15 cellular contexts compared by ENCODE assay signal in the genomic region with DNA sequence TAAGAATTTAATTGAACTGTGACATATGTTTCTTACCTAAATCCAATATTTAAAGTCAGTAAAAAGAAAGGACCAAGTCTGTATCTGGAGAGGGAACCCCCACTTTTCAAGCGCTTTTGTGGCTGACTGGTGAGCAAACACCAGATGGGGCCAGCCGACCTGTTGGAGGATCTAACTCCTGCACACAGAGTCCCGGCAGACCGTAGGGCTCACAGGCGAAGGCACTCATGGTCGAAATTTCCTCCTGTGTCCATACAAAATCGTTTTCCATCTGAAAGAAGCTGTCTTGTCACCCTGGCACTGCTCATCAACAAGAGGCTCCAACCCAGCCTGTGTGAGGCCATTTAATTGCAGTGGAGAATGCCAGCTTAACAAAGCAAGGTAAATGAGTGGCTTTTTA.
DNase-seq lines count a peak whose midpoint lies in the region; ATAC-seq and TF ChIP-seq lines count a peak whose summit lies in the region.
"Had no signal": no experiment of that assay in that cellular context is flagged by ENCODE, and none has a peak within 500 bp of the region (broad histone marks: within the 10 kb centered on the region; RNA-seq: fewer than 3 reads in every experiment).

No MANE protein-coding gene starts in this region.

- H3K36me3 ChIP-seq in uterus, result no peaks in the 10 kb centered on the region

- no peak for TF ChIP-seq CTCF in uterus (IDR thresholded peaks at IDR 0.05)

- no peaks in the 10 kb centered on the region for H3K4me1 ChIP-seq in uterus

- peak overlapping the region; percentile 89 for H3K4me3 Mint-ChIP-seq in stimulated activated naive CD8-positive, alpha-beta T cell treated with anti-CD3 and anti-CD28 coated beads, Interleukin-15, Interleukin-2, amounts not matched to agents 100 ng/mL and 50 ng/mL, for 24 hours

- H3K27ac Mint-ChIP-seq in stimulated activated naive CD8-positive, alpha-beta T cell treated with anti-CD3 and anti-CD28 coated beads, Interleukin-15, Interleukin-2, amounts not matched to agents 100 ng/mL and 50 ng/mL, for 24 hours, result peak overlapping the region; percentile 93
- H3K27ac Mint-ChIP-seq: activated T-helper 2 cell treated with anti-CD3 and anti-CD28 coated beads, Interferon-gamma antibody, Interleukin-2, Interleukin-4, amounts not matched to agents 10 μg/mL and 5 μg/mL and 100 μg/mL, durations not matched to agents 14 hours and 24 hours and 36 hours had no signal

- ATAC-seq in GM19324 (IDR thresholded peaks at IDR 0.05; ENCODE audit: low FRiP score, unreplicated experiment) (no peak), esophagus mucosa (no peak)
- ATAC-seq: HCT116, K562, PC-3 had no signal

- H3K4me3 ChIP-seq in uterus, result no peak overlapping the region
- H3K4me3 ChIP-seq: K562 had no signal

- no peak for TF ChIP-seq POLR2A in uterus (IDR thresholded peaks at IDR 0.05)

- peaks cover 1% of the 10 kb centered on the region for H3K36me3 Mint-ChIP-seq in stimulated activated naive CD8-positive, alpha-beta T cell treated with anti-CD3 and anti-CD28 coated beads, Interleukin-15, Interleukin-2, amounts not matched to agents 100 ng/mL and 50 ng/mL, for 24 hours (ENCODE audit: low read depth)

- DNase-seq in DMS 273 (lab: John Stamatoyannopoulos, UW; ENCODE audit: unreplicated experiment), result peak; percentile 9
- DNase-seq in DMS 273 treated with DMSO at 0.1 percent for 48 hours (lab: John Stamatoyannopoulos, UW), result no peak
- peak; percentile 56 for DNase-seq in activated CD8-positive, alpha-beta memory T cell treated with anti-CD3 and anti-CD28 coated beads, Interleukin-2, amount 50 U/mL, for 4 hours
- DNase-seq in islet precursor cell, result peak; percentile 35
- DNase-seq in uterus, result no peak
- DNase-seq: NCI-H187, nephron progenitor cell, PC-3 had no signal

- no peaks in the 10 kb centered on the region for H3K27me3 Mint-ChIP-seq in stimulated activated naive CD8-positive, alpha-beta T cell treated with anti-CD3 and anti-CD28 coated beads, Interleukin-15, Interleukin-2, amounts not matched to agents 100 ng/mL and 50 ng/mL, for 24 hours

- intact Hi-C loops in uterus (cut with DNase I; ENCODE audit: low total_unique reads), result no loop called here

- no peaks in the 10 kb centered on the region for H3K9me3 ChIP-seq in uterus

- H3K4me1 Mint-ChIP-seq in stimulated activated naive CD8-positive, alpha-beta T cell treated with anti-CD3 and anti-CD28 coated beads, Interleukin-15, Interleukin-2, amounts not matched to agents 100 ng/mL and 50 ng/mL, for 24 hours (ENCODE audit: low read depth), result peaks cover 81% of the 10 kb centered on the region

- H3K27ac ChIP-seq in uterus, result no peak overlapping the region
- H3K27ac ChIP-seq: 22Rv1 had no signal

- no peaks in the 10 kb centered on the region for H3K9me3 Mint-ChIP-seq in stimulated activated naive CD8-positive, alpha-beta T cell treated with anti-CD3 and anti-CD28 coated beads, Interleukin-15, Interleukin-2, amounts not matched to agents 100 ng/mL and 50 ng/mL, for 24 hours
- H3K9me3 Mint-ChIP-seq: activated T-helper 2 cell treated with anti-CD3 and anti-CD28 coated beads, Interferon-gamma antibody, Interleukin-2, Interleukin-4, amounts not matched to agents 10 μg/mL and 5 μg/mL and 100 μg/mL, durations not matched to agents 14 hours and 24 hours and 36 hours; nephron progenitor cell had no signal

- no peaks in the 10 kb centered on the region for H3K27me3 ChIP-seq in uterus

Comparison
In these comparisons a context has a peak if more than half of its experiments do, and no peak if none do; other contexts are left out.
1. DNase-seq: peak in DMS 273 (single experiment), activated CD8-positive, alpha-beta memory T cell treated with anti-CD3 and anti-CD28 coated beads, Interleukin-2, amount 50 U/mL, for 4 hours (single experiment) and islet precursor cell (single experiment); none in DMS 273 treated with DMSO at 0.1 percent for 48 hours (single experiment) and uterus (0 of 2).